ENCODE assay signal across 30 cellular contexts in the genomic region with DNA sequence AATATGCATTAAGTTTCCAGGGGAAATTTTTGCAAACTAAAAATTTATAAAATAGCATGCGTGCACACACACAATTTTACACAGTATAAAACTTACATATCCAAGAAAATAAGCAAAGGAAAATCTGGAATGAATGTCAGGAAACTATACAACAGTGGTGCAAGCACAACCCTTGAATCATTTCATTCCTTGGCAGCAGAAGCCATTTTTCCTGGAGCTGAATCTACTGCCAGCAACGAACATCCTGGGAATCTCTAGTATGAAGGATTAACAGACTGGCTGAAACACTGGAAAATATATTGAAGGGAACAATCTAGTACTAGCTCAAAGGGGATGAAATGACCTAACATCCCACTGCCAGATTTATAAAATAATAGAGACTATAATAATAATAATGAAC.
DNase-seq lines count a peak whose midpoint lies in the region; ATAC-seq and TF ChIP-seq lines count a peak whose summit lies in the region.
"Had no signal": no experiment of that assay in that cellular context is flagged by ENCODE, and none has a peak within 500 bp of the region (broad histone marks: within the 10 kb centered on the region; RNA-seq: fewer than 3 reads in every experiment).

No MANE protein-coding gene starts in this region.

- H3K27ac ChIP-seq in gastroesophageal sphincter, result no peak overlapping the region
- H3K27ac ChIP-seq: C4-2B, dorsolateral prefrontal cortex, foreskin keratinocyte, heart right ventricle, neural progenitor cell, right lobe of liver, SK-N-MC, upper lobe of left lung had no signal

- intact Hi-C loops in natural killer cell (cut with micrococcal nuclease), result no loop called here

- POLR2A ChIA-PET in HEK293T (lab: Yijun Ruan, JAX), result no interaction called here

- no peaks in the 10 kb centered on the region for H3K27me3 ChIP-seq in gastroesophageal sphincter
- H3K27me3 ChIP-seq: dorsolateral prefrontal cortex, foreskin keratinocyte, heart right ventricle, neural progenitor cell, right lobe of liver, upper lobe of left lung had no signal

- H3K36me3 Mint-ChIP-seq in natural killer cell, result no peaks in the 10 kb centered on the region
- H3K36me3 Mint-ChIP-seq: neural progenitor cell had no signal

- peaks cover 14 to 35% of the 10 kb centered on the region in 2 donors for H3K4me1 Mint-ChIP-seq in natural killer cell
- H3K4me1 Mint-ChIP-seq: memory B cell; neural progenitor cell; stimulated activated memory B cell treated with anti-CD40 and anti-IgM and Interleukin-4, amounts not matched to agents 10 μg/mL and 1 μg/mL and 100 μg/mL, for 72 hours had no signal

- H3K4me1 ChIP-seq in gastroesophageal sphincter, result peaks cover 0 to 23% (median 5%) of the 10 kb centered on the region in 3 donors
- H3K4me1 ChIP-seq: Caco-2, neural progenitor cell, right lobe of liver had no signal

- no peaks in the 10 kb centered on the region for H3K36me3 ChIP-seq in gastroesophageal sphincter
- H3K36me3 ChIP-seq: heart right ventricle, neural progenitor cell, right lobe of liver, upper lobe of left lung had no signal

- CTCF ChIA-PET in HEK293T (lab: Yijun Ruan, JAX), result no interaction called here

- 14 to 26% methylated on average over 2 of the region's 2 CpGs for WGBS in gastroesophageal sphincter (ENCODE audit: low coverage in 1 of 2), 2 donors

- ATAC-seq in gastroesophageal sphincter (peak; percentile 50), natural killer cell (no peak), HG02588 (IDR thresholded peaks at IDR 0.05; ENCODE audit: unreplicated experiment) (no peak)
- ATAC-seq: foreskin keratinocyte; GM12878; right lobe of liver; stimulated activated memory B cell treated with anti-CD40 and anti-IgM and Interleukin-4, amounts not matched to agents 10 μg/mL and 1 μg/mL and 100 μg/mL, for 72 hours had no signal

- no peak for TF ChIP-seq POLR2A in gastroesophageal sphincter (IDR thresholded peaks at IDR 0.05)

- peak; percentile 73 for DNase-seq in AG10803 (ENCODE audit: low read depth)
- DNase-seq in HCEC 1CT, result peak; percentile 1
- DNase-seq in cerebellum (ENCODE audit: low spot score), result peak; percentile 7
- no peak for DNase-seq in NCI-H1092 (lab: John Stamatoyannopoulos, UW)
- DNase-seq in natural killer cell, result no peak
- no peak for DNase-seq in HEK293T (ENCODE audit: extremely low spot score)
- DNase-seq: activated CD4-positive, alpha-beta memory T cell treated with anti-CD3 and anti-CD28 coated beads for 36 hours; activated CD4-positive, CD25-positive, alpha-beta regulatory T cell treated with anti-CD3 and anti-CD28 coated beads, Interleukin-2, amount 50 U/mL, for 72 hours; activated CD8-positive, alpha-beta memory T cell treated with anti-CD3 and anti-CD28 coated beads, Interleukin-2, amount 50 U/mL, for 4 hours; activated naive CD4-positive, alpha-beta T cell treated with anti-CD3 and anti-CD28 coated beads, Interleukin-2, amount 50 U/mL, for 16 hours; anterior cingulate cortex; Caco-2; DMS79 treated with DMSO at 0.1 percent for 48 hours; dorsolateral prefrontal cortex; foreskin keratinocyte; heart right ventricle; NCI-H1105 treated with DMSO at 0.1 percent for 48 hours; NCI-H2081; posterior cingulate gyrus; right lobe of liver; stimulated activated CD4-positive, alpha-beta T cell treated with anti-CD3 and anti-CD28 coated beads, Interleukin-4, amount 100 ng/mL, for 4 hours; upper lobe of left lung had no signal

- H3K27ac Mint-ChIP-seq in natural killer cell, result no peak overlapping the region
- H3K27ac Mint-ChIP-seq: activated CD4-positive, alpha-beta memory T cell treated with anti-CD3 and anti-CD28 coated beads for 36 hours; memory B cell; neural progenitor cell; stimulated activated memory B cell treated with anti-CD40 and anti-IgM and Interleukin-4, amounts not matched to agents 10 μg/mL and 1 μg/mL and 100 μg/mL, for 72 hours had no signal

- no peaks in the 10 kb centered on the region for H3K9me3 ChIP-seq in gastroesophageal sphincter
- H3K9me3 ChIP-seq: Caco-2, heart right ventricle, right lobe of liver, upper lobe of left lung had no signal

- no peak overlapping the region for H3K4me3 ChIP-seq in AG10803 (ENCODE audit: low read length)
- no peak overlapping the region for H3K4me3 ChIP-seq in gastroesophageal sphincter
- H3K4me3 ChIP-seq: dorsolateral prefrontal cortex, GM12878, heart right ventricle, neural progenitor cell, right lobe of liver, SK-N-MC, upper lobe of left lung had no signal

- TF ChIP-seq CTCF in AG10803 (conservative IDR thresholded peaks at IDR 0.05; ENCODE audit: low read length) (no peak), gastroesophageal sphincter (IDR thresholded peaks at IDR 0.05) (no peak), natural killer cell (IDR thresholded peaks at IDR 0.05) (no peak)

- TF ChIP-seq EP300 in gastroesophageal sphincter (IDR thresholded peaks at IDR 0.05), result no peak

- H3K9me3 Mint-ChIP-seq in natural killer cell, result no peaks in the 10 kb centered on the region
- H3K9me3 Mint-ChIP-seq: activated CD4-positive, alpha-beta memory T cell treated with anti-CD3 and anti-CD28 coated beads for 36 hours; memory B cell; neural progenitor cell; stimulated activated memory B cell treated with anti-CD40 and anti-IgM and Interleukin-4, amounts not matched to agents 10 μg/mL and 1 μg/mL and 100 μg/mL, for 72 hours had no signal

- no peak overlapping the region for H3K4me3 Mint-ChIP-seq in natural killer cell
- H3K4me3 Mint-ChIP-seq: activated CD4-positive, alpha-beta memory T cell treated with anti-CD3 and anti-CD28 coated beads for 36 hours; memory B cell; neural progenitor cell; stimulated activated memory B cell treated with anti-CD40 and anti-IgM and Interleukin-4, amounts not matched to agents 10 μg/mL and 1 μg/mL and 100 μg/mL, for 72 hours had no signal

- H3K27me3 Mint-ChIP-seq in natural killer cell (ENCODE audit: low read depth in 2 of 2), result no peaks in the 10 kb centered on the region
- H3K27me3 Mint-ChIP-seq: activated CD4-positive, alpha-beta memory T cell treated with anti-CD3 and anti-CD28 coated beads for 36 hours; memory B cell; stimulated activated memory B cell treated with anti-CD40 and anti-IgM and Interleukin-4, amounts not matched to agents 10 μg/mL and 1 μg/mL and 100 μg/mL, for 72 hours had no signal

TF ChIP-seq in HEK293T, 16 proteins besides CTCF, POLR2A, EP300 and RAD21:
- TF ChIP-seq SP1 (IDR thresholded peaks at IDR 0.05) (no peak), BHLHE40 (IDR thresholded peaks at IDR 0.05; ENCODE audit: borderline replicate concordance) (no peak), FOXA1 (IDR thresholded peaks at IDR 0.05) (no peak), SUZ12 (IDR thresholded peaks at IDR 0.05) (no peak), NFRKB (IDR thresholded peaks at IDR 0.05) (no peak), FOXM1 (IDR thresholded peaks at IDR 0.05; ENCODE audit: borderline replicate concordance) (no peak), ARNT (IDR thresholded peaks at IDR 0.05) (no peak), LEF1 (IDR thresholded peaks at IDR 0.05; ENCODE audit: borderline replicate concordance) (no peak), FOXK2 (IDR thresholded peaks at IDR 0.05) (no peak), CTBP1 (IDR thresholded peaks at IDR 0.05; ENCODE audit: borderline replicate concordance) (no peak), HDGF (IDR thresholded peaks at IDR 0.05; ENCODE audit: borderline replicate concordance) (no peak)
- TF ChIP-seq, protein P1, sequence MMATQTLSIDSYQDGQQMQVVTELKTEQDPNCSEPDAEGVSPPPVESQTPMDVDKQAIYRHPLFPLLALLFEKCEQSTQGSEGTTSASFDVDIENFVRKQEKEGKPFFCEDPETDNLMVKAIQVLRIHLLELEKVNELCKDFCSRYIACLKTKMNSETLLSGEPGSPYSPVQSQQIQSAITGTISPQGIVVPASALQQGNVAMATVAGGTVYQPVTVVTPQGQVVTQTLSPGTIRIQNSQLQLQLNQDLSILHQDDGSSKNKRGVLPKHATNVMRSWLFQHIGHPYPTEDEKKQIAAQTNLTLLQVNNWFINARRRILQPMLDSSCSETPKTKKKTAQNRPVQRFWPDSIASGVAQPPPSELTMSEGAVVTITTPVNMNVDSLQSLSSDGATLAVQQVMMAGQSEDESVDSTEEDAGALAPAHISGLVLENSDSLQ (IDR thresholded peaks at IDR 0.05), result no peak

Comparison
In these comparisons a context has a peak if more than half of its experiments do, and no peak if none do; other contexts are left out.
1. DNase-seq: peak in AG10803 (single experiment), HCEC 1CT (single experiment) and cerebellum (single experiment); none in NCI-H1092 (single experiment), natural killer cell (single experiment) and HEK293T (single experiment).